ENCODE assay signal across 2 cellular contexts in the genomic region with DNA sequence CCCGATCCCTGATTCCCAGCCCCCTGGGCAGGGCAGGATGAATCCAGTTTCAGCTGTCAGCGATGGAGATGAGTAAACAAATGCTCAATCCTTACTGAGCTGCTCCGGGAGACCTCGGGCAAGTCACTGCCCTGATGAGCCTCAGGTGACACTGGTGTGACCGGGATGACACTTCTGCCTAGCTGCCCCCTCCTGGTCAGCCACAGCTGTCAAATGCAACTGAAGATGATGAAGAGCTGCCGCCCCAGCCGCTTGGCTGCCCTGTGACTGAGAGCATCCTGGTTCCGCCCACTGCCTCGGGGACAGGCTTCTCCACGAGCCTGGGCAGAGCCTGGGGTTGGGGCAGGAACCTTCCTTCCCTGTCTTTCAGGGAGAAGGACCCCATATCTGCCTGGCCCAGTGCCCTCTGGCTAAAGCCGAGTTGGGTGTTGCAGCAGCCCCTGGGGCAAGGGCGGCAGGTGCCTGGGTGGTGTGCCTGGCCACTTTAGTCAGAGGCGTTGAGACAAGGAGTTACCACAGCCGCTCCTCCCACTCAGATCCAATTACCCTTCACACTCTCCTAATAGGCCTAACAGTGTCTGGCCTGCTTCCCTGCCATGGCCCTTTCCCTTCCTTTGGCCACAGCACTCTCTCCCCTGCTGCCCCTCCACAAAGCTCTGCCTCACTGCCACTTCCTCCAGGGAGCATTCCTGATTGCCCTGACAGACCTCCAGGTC.
A peak's percentile ranks its signal among the peaks of the same experiment; 100 is the strongest.
TF ChIP-seq lines count a peak whose summit lies in the region.

No MANE protein-coding gene starts in this region.

TF ChIP-seq in A549, 52 proteins besides CTCF, POLR2A, EP300 and RAD21:
- TF ChIP-seq ESRRA (IDR thresholded peaks at IDR 0.05; ENCODE audit: borderline replicate concordance, low read length) (no peak), ZFP36 (IDR thresholded peaks at IDR 0.05; ENCODE audit: borderline replicate concordance, partially characterized antibody) (peak; percentile 65), ZNF302 (CRISPR knock-in tag; IDR thresholded peaks at IDR 0.05) (no peak), EHF (CRISPR knock-in tag; IDR thresholded peaks at IDR 0.05) (no peak), NFE2L2 (conservative IDR thresholded peaks at IDR 0.05; ENCODE audit: low read length) (no peak)

TF ChIP-seq in HCT116, 20 proteins besides CTCF, POLR2A, EP300 and RAD21:
- TF ChIP-seq CEBPB (IDR thresholded peaks at IDR 0.05; ENCODE audit: low read depth) (no peak), CBX3 (IDR thresholded peaks at IDR 0.05; ENCODE audit: low read depth) (no peak), EZH2phosphoT487 (IDR thresholded peaks at IDR 0.05; ENCODE audit: borderline replicate concordance) (no peak), TCF7L2 (IDR thresholded peaks at IDR 0.05; ENCODE audit: borderline replicate concordance, extremely low read depth, insufficient read depth, insufficient read length) (no peak), ELF1 (IDR thresholded peaks at IDR 0.05; ENCODE audit: borderline replicate concordance, low read depth) (no peak), YY1 (IDR thresholded peaks at IDR 0.05; ENCODE audit: extremely low read depth, insufficient replicate concordance, low read depth, low read length) (no peak), ZNF274 (IDR thresholded peaks at IDR 0.05; ENCODE audit: low read depth, low read length) (no peak), FOSL1 (IDR thresholded peaks at IDR 0.05; ENCODE audit: low read depth) (no peak), JUND (IDR thresholded peaks at IDR 0.05) (no peak), EGR1 (IDR thresholded peaks at IDR 0.05; ENCODE audit: low read depth) (no peak), EZH2 (IDR thresholded peaks at IDR 0.05) (no peak)
- TF ChIP-seq, protein P1, sequence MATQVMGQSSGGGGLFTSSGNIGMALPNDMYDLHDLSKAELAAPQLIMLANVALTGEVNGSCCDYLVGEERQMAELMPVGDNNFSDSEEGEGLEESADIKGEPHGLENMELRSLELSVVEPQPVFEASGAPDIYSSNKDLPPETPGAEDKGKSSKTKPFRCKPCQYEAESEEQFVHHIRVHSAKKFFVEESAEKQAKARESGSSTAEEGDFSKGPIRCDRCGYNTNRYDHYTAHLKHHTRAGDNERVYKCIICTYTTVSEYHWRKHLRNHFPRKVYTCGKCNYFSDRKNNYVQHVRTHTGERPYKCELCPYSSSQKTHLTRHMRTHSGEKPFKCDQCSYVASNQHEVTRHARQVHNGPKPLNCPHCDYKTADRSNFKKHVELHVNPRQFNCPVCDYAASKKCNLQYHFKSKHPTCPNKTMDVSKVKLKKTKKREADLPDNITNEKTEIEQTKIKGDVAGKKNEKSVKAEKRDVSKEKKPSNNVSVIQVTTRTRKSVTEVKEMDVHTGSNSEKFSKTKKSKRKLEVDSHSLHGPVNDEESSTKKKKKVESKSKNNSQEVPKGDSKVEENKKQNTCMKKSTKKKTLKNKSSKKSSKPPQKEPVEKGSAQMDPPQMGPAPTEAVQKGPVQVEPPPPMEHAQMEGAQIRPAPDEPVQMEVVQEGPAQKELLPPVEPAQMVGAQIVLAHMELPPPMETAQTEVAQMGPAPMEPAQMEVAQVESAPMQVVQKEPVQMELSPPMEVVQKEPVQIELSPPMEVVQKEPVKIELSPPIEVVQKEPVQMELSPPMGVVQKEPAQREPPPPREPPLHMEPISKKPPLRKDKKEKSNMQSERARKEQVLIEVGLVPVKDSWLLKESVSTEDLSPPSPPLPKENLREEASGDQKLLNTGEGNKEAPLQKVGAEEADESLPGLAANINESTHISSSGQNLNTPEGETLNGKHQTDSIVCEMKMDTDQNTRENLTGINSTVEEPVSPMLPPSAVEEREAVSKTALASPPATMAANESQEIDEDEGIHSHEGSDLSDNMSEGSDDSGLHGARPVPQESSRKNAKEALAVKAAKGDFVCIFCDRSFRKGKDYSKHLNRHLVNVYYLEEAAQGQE (IDR thresholded peaks at IDR 0.05; ENCODE audit: low read depth) = no peak
- TF ChIP-seq, protein P2, sequence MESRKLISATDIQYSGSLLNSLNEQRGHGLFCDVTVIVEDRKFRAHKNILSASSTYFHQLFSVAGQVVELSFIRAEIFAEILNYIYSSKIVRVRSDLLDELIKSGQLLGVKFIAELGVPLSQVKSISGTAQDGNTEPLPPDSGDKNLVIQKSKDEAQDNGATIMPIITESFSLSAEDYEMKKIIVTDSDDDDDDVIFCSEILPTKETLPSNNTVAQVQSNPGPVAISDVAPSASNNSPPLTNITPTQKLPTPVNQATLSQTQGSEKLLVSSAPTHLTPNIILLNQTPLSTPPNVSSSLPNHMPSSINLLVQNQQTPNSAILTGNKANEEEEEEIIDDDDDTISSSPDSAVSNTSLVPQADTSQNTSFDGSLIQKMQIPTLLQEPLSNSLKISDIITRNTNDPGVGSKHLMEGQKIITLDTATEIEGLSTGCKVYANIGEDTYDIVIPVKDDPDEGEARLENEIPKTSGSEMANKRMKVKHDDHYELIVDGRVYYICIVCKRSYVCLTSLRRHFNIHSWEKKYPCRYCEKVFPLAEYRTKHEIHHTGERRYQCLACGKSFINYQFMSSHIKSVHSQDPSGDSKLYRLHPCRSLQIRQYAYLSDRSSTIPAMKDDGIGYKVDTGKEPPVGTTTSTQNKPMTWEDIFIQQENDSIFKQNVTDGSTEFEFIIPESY (IDR thresholded peaks at IDR 0.05; ENCODE audit: extremely low read depth, insufficient replicate concordance, low read length) = no peak
TF ChIP-seq in HCT116: peak in this region for 0.
